Comparison of ENCODE assay signal across 1 cellular context in the genomic region with DNA sequence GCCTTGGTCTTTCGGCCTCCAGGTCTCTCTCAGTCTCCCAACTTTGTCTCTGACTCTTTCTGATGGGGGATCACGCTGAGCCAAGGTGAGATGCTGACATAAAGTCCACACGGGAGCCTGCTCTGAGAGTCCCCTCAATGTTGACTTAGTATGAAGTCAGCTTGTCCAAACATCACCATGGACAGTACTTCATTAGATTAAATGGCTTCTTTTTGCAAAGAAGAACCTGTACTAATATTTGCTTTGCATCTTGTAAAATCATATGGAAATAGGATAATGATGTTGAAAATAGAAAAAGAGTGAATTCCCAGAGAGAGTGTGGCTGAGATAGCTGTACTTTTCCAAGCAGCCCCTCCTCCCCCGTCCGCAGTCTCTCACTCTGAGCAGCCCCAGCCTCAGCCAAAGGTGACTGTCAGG.
TF ChIP-seq lines count a peak whose summit lies in the region.

No MANE protein-coding gene starts in this region.

TF ChIP-seq in A549, 52 proteins besides CTCF, POLR2A, EP300 and RAD21 (continued from another document):
- TF ChIP-seq MYC (IDR thresholded peaks at IDR 0.05; ENCODE audit: borderline replicate concordance, low read length) (no peak), CBX8 (IDR thresholded peaks at IDR 0.05) (no peak), SREBF2 (IDR thresholded peaks at IDR 0.05) (no peak), JUN (IDR thresholded peaks at IDR 0.05) (peak; percentile 33 to 53; a peak in 1 of 5 replicates), RNF2 (IDR thresholded peaks at IDR 0.05; ENCODE audit: borderline replicate concordance, low read depth) (no peak), ESRRA (IDR thresholded peaks at IDR 0.05; ENCODE audit: borderline replicate concordance, low read length) (no peak), KDM1A (IDR thresholded peaks at IDR 0.05; ENCODE audit: low read depth) (no peak), RFX5 (IDR thresholded peaks at IDR 0.05) (no peak), EHMT2 (IDR thresholded peaks at IDR 0.05; ENCODE audit: low read depth) (no peak), MAZ (IDR thresholded peaks at IDR 0.05; ENCODE audit: borderline replicate concordance, low read depth, low read length) (no peak), FOSB (CRISPR knock-in tag; IDR thresholded peaks at IDR 0.05) (no peak), HOXB5 (CRISPR knock-in tag; IDR thresholded peaks at IDR 0.05) (no peak), ELK1 (IDR thresholded peaks at IDR 0.05; ENCODE audit: low read depth, low read length) (no peak), TFCP2L1 (CRISPR knock-in tag; IDR thresholded peaks at IDR 0.05) (no peak), NPAS2 (CRISPR knock-in tag; IDR thresholded peaks at IDR 0.05; ENCODE audit: borderline replicate concordance) (no peak), GATA3 (IDR thresholded peaks at IDR 0.05; ENCODE audit: borderline replicate concordance) (peak; percentile 84), HEYL (CRISPR knock-in tag; IDR thresholded peaks at IDR 0.05) (no peak), JUNB (IDR thresholded peaks at IDR 0.05) (peak; percentile 54; the same call in 1 of the 2 replicates), HOXA7 (CRISPR knock-in tag; IDR thresholded peaks at IDR 0.05) (no peak), CEBPB (IDR thresholded peaks at IDR 0.05) (peak in 1 of 2 experiments; percentile 10; a peak in 1 of 4 replicates), TP53 (CRISPR knock-in tag; IDR thresholded peaks at IDR 0.05) (no peak)
- TF ChIP-seq, protein P1, sequence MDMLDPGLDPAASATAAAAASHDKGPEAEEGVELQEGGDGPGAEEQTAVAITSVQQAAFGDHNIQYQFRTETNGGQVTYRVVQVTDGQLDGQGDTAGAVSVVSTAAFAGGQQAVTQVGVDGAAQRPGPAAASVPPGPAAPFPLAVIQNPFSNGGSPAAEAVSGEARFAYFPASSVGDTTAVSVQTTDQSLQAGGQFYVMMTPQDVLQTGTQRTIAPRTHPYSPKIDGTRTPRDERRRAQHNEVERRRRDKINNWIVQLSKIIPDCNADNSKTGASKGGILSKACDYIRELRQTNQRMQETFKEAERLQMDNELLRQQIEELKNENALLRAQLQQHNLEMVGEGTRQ (IDR thresholded peaks at IDR 0.05), result no peak
- TF ChIP-seq, protein P2, sequence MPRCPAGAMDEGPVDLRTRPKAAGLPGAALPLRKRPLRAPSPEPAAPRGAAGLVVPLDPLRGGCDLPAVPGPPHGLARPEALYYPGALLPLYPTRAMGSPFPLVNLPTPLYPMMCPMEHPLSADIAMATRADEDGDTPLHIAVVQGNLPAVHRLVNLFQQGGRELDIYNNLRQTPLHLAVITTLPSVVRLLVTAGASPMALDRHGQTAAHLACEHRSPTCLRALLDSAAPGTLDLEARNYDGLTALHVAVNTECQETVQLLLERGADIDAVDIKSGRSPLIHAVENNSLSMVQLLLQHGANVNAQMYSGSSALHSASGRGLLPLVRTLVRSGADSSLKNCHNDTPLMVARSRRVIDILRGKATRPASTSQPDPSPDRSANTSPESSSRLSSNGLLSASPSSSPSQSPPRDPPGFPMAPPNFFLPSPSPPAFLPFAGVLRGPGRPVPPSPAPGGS (IDR thresholded peaks at IDR 0.05), result peak; percentile 61; the same call in 1 of the 3 replicates
